28 cellular contexts compared by ENCODE assay signal in genomic region chr3:8984512-8984911, GRCh38.
"Had no signal": no experiment of that assay in that cellular context is flagged by ENCODE, and none has a peak within 500 bp of the region (broad histone marks: within the 10 kb centered on the region; RNA-seq: fewer than 3 reads in every experiment).

No MANE protein-coding gene starts in this region.

- H3K4me3 Mint-ChIP-seq: activated CD4-positive, alpha-beta memory T cell treated with anti-CD3 and anti-CD28 coated beads for 36 hours; activated CD4-positive, alpha-beta T cell treated with anti-CD3 and anti-CD28 coated beads for 36 hours; activated CD4-positive, alpha-beta T cell treated with anti-CD3 and anti-CD28 coated beads, Interleukin-2, amount 10 ng/mL, durations not matched to agents 24 days and 14 days; activated CD8-positive, alpha-beta memory T cell treated with anti-CD3 and anti-CD28 coated beads, Interleukin-2, amount 10 ng/mL, durations not matched to agents 7 days and 5 days; activated CD8-positive, alpha-beta T cell treated with anti-CD3 and anti-CD28 coated beads, Interleukin-2, amount 10 ng/mL, durations not matched to agents 7 days and 5 days; activated naive CD4-positive, alpha-beta T cell treated with anti-CD3 and anti-CD28 coated beads for 36 hours; activated naive CD4-positive, alpha-beta T cell treated with anti-CD3 and anti-CD28 coated beads, Interleukin-2, amount 50 U/mL, for 24 hours; activated naive CD8-positive, alpha-beta T cell treated with anti-CD3 and anti-CD28 coated beads for 36 hours; activated naive CD8-positive, alpha-beta T cell treated with anti-CD3 and anti-CD28 coated beads, Interleukin-2, amount 50 U/mL, for 24 hours; activated T-helper 1 cell treated with anti-CD3 and anti-CD28 coated beads, Interleukin-12 subunit alpha, Interleukin-12 subunit beta, Interleukin-2, Interleukin-4 antibody, amounts not matched to agents 30 ng/mL and 10 ng/mL and 1 ng/mL, durations not matched to agents 14 hours and 24 hours and 36 hours; brain had no signal

- H3K4me1 ChIP-seq: ascending aorta, breast epithelium, colonic mucosa had no signal

- H3K36me3 ChIP-seq: ascending aorta, breast epithelium, cardiac muscle cell, colonic mucosa had no signal

- H3K9me3 Mint-ChIP-seq: activated CD4-positive, alpha-beta T cell treated with anti-CD3 and anti-CD28 coated beads, Interleukin-2, amount 10 ng/mL, durations not matched to agents 24 days and 14 days; activated naive CD4-positive, alpha-beta T cell treated with anti-CD3 and anti-CD28 coated beads, Interleukin-2, amount 50 U/mL, for 24 hours; activated naive CD8-positive, alpha-beta T cell treated with anti-CD3 and anti-CD28 coated beads for 36 hours; activated naive CD8-positive, alpha-beta T cell treated with anti-CD3 and anti-CD28 coated beads, Interleukin-2, amount 50 U/mL, for 24 hours; activated T-helper 1 cell treated with anti-CD3 and anti-CD28 coated beads, Interleukin-12 subunit alpha, Interleukin-12 subunit beta, Interleukin-2, Interleukin-4 antibody, amounts not matched to agents 30 ng/mL and 10 ng/mL and 1 ng/mL, durations not matched to agents 14 hours and 24 hours and 36 hours; activated T-helper 2 cell treated with anti-CD3 and anti-CD28 coated beads, Interferon-gamma antibody, Interleukin-2, Interleukin-4, amounts not matched to agents 10 μg/mL and 5 μg/mL and 100 μg/mL, durations not matched to agents 14 hours and 24 hours and 36 hours had no signal

- H3K27me3 Mint-ChIP-seq: activated naive CD4-positive, alpha-beta T cell treated with anti-CD3 and anti-CD28 coated beads, Interleukin-2, amount 50 U/mL, for 24 hours; activated naive CD8-positive, alpha-beta T cell treated with anti-CD3 and anti-CD28 coated beads for 36 hours had no signal

- DNase-seq: activated CD4-positive, alpha-beta memory T cell treated with anti-CD3 and anti-CD28 coated beads for 36 hours; activated CD4-positive, alpha-beta T cell treated with anti-CD3 and anti-CD28 coated beads for 36 hours; activated CD4-positive, alpha-beta T cell treated with anti-CD3 and anti-CD28 coated beads, Interleukin-2, amount 10 ng/mL, durations not matched to agents 24 days and 14 days; activated CD4-positive, CD25-positive, alpha-beta regulatory T cell; activated CD4-positive, CD25-positive, alpha-beta regulatory T cell treated with anti-CD3 and anti-CD28 coated beads, Interleukin-2, amount 50 U/mL, for 72 hours; activated CD8-positive, alpha-beta memory T cell treated with anti-CD3 and anti-CD28 coated beads, Interleukin-2, amount 10 ng/mL, durations not matched to agents 7 days and 5 days; activated CD8-positive, alpha-beta memory T cell treated with anti-CD3 and anti-CD28 coated beads, Interleukin-2, amount 50 U/mL, for 4 hours; activated CD8-positive, alpha-beta T cell treated with anti-CD3 and anti-CD28 coated beads, Interleukin-2, amount 10 ng/mL, durations not matched to agents 7 days and 5 days; activated effector memory CD4-positive, alpha-beta T cell treated with anti-CD3 and anti-CD28 coated beads, Interleukin-2, amount 50 U/mL, for 16 hours; activated naive CD4-positive, alpha-beta T cell treated with anti-CD3 and anti-CD28 coated beads for 36 hours; activated naive CD8-positive, alpha-beta T cell treated with anti-CD3 and anti-CD28 coated beads for 36 hours; activated naive CD8-positive, alpha-beta T cell treated with anti-CD3 and anti-CD28 coated beads, Interleukin-2, amount 50 U/mL, for 24 hours; activated T-cell treated with anti-CD3 and anti-CD28 coated beads, Interleukin-2, amount 50 U/mL, for 1 hour; activated T-cell treated with anti-CD3 and anti-CD28 coated beads, Interleukin-2, amount 50 U/mL, for 48 hours; central memory CD4-positive, alpha-beta T cell; cerebellar nuclear complex; colonic mucosa; effector CD8-positive, alpha-beta T cell; foreskin fibroblast; T-helper 2 cell had no signal

- H3K4me3 ChIP-seq: ascending aorta, breast epithelium, cardiac muscle cell, colonic mucosa had no signal

- H3K27ac Mint-ChIP-seq: activated CD4-positive, alpha-beta memory T cell treated with anti-CD3 and anti-CD28 coated beads for 36 hours; activated CD4-positive, alpha-beta T cell treated with anti-CD3 and anti-CD28 coated beads for 36 hours; activated CD4-positive, alpha-beta T cell treated with anti-CD3 and anti-CD28 coated beads, Interleukin-2, amount 10 ng/mL, durations not matched to agents 24 days and 14 days; activated CD8-positive, alpha-beta memory T cell treated with anti-CD3 and anti-CD28 coated beads, Interleukin-2, amount 10 ng/mL, durations not matched to agents 7 days and 5 days; activated CD8-positive, alpha-beta T cell treated with anti-CD3 and anti-CD28 coated beads, Interleukin-2, amount 10 ng/mL, durations not matched to agents 7 days and 5 days; activated naive CD4-positive, alpha-beta T cell treated with anti-CD3 and anti-CD28 coated beads for 36 hours; activated naive CD4-positive, alpha-beta T cell treated with anti-CD3 and anti-CD28 coated beads, Interleukin-2, amount 50 U/mL, for 24 hours; activated naive CD8-positive, alpha-beta T cell treated with anti-CD3 and anti-CD28 coated beads for 36 hours; activated naive CD8-positive, alpha-beta T cell treated with anti-CD3 and anti-CD28 coated beads, Interleukin-2, amount 50 U/mL, for 24 hours; activated T-helper 1 cell treated with anti-CD3 and anti-CD28 coated beads, Interleukin-12 subunit alpha, Interleukin-12 subunit beta, Interleukin-2, Interleukin-4 antibody, amounts not matched to agents 30 ng/mL and 10 ng/mL and 1 ng/mL, durations not matched to agents 14 hours and 24 hours and 36 hours; activated T-helper 2 cell treated with anti-CD3 and anti-CD28 coated beads, Interferon-gamma antibody, Interleukin-2, Interleukin-4, amounts not matched to agents 10 μg/mL and 5 μg/mL and 100 μg/mL, durations not matched to agents 14 hours and 24 hours and 36 hours had no signal

- H3K4me1 Mint-ChIP-seq: activated CD4-positive, alpha-beta T cell treated with anti-CD3 and anti-CD28 coated beads for 36 hours; activated CD8-positive, alpha-beta memory T cell treated with anti-CD3 and anti-CD28 coated beads, Interleukin-2, amount 10 ng/mL, durations not matched to agents 7 days and 5 days; activated naive CD4-positive, alpha-beta T cell treated with anti-CD3 and anti-CD28 coated beads, Interleukin-2, amount 50 U/mL, for 24 hours had no signal

- H3K27ac ChIP-seq: ascending aorta, breast epithelium, cardiac muscle cell, colonic mucosa had no signal

- ATAC-seq: activated CD4-positive, alpha-beta T cell treated with anti-CD3 and anti-CD28 coated beads for 36 hours; activated CD8-positive, alpha-beta memory T cell treated with anti-CD3 and anti-CD28 coated beads, Interleukin-2, amount 10 ng/mL, durations not matched to agents 7 days and 5 days; activated CD8-positive, alpha-beta T cell treated with anti-CD3 and anti-CD28 coated beads, Interleukin-2, amount 10 ng/mL, durations not matched to agents 7 days and 5 days; activated naive CD8-positive, alpha-beta T cell treated with anti-CD3 and anti-CD28 coated beads, Interleukin-2, amount 50 U/mL, for 24 hours; esophagus mucosa had no signal

- H3K27me3 ChIP-seq: ascending aorta, breast epithelium, cardiac muscle cell, colonic mucosa had no signal

- H3K9me3 ChIP-seq: colonic mucosa had no signal

- H3K36me3 Mint-ChIP-seq: activated CD4-positive, alpha-beta memory T cell treated with anti-CD3 and anti-CD28 coated beads for 36 hours; activated CD8-positive, alpha-beta memory T cell treated with anti-CD3 and anti-CD28 coated beads, Interleukin-2, amount 10 ng/mL, durations not matched to agents 7 days and 5 days; activated naive CD4-positive, alpha-beta T cell treated with anti-CD3 and anti-CD28 coated beads, Interleukin-2, amount 50 U/mL, for 24 hours; activated naive CD8-positive, alpha-beta T cell treated with anti-CD3 and anti-CD28 coated beads for 36 hours had no signal
